ENCODE assay signal across 12 cellular contexts in genomic region chrX:134599173-134599914, GRCh38. TPM values are rescaled to one million over a fixed set of nuclear protein-coding genes. Genes with fewer than 3 reads are reported as not detected.
DNase-seq lines count a peak whose midpoint lies in the region; ATAC-seq, FAIRE-seq and TF ChIP-seq lines count a peak whose summit lies in the region.
"Had no signal": no experiment of that assay in that cellular context is flagged by ENCODE, and none has a peak within 500 bp of the region (broad histone marks: within the 10 kb centered on the region; RNA-seq: fewer than 3 reads in every experiment).

No MANE protein-coding gene starts in this region.

- no peaks in the 10 kb centered on the region for H3K79me2 ChIP-seq in PC-9 (ENCODE audit: low read depth)

- H3K4me3 ChIP-seq in PC-9, result no peak overlapping the region

- H3K9me3 Mint-ChIP-seq in activated naive CD8-positive, alpha-beta T cell (ENCODE audit: low read depth), result no peaks in the 10 kb centered on the region

- H3K4me2 ChIP-seq in PC-9, result no peak overlapping the region

- H3K9me2 ChIP-seq in PC-9 (ENCODE audit: insufficient read depth), result no peaks in the 10 kb centered on the region; the same call in 1 of the 2 replicates

- no peak for TF ChIP-seq CTCF in AG09319 (IDR thresholded peaks at IDR 0.05; ENCODE audit: low read depth, low read length)
- TF ChIP-seq CTCF in PC-9 (conservative IDR thresholded peaks at IDR 0.05), result no peak

- no peak overlapping the region for H3K27ac ChIP-seq in PC-9

- FAIRE-seq in GM19239 (lab: Jason Lieb, UNC), result peak; percentile 4
- FAIRE-seq: endometrium had no signal

- H3K27me3 ChIP-seq in PC-9 (ENCODE audit: insufficient read depth, low read depth), result no peaks in the 10 kb centered on the region

- H3F3A ChIP-seq in PC-9 (ENCODE audit: insufficient read depth, low read depth), result peaks cover 8% of the 10 kb centered on the region; the same call in 1 of the 2 replicates

- H3K36me3 Mint-ChIP-seq in activated naive CD8-positive, alpha-beta T cell, result peaks cover 2% of the 10 kb centered on the region

- H3K4me1 ChIP-seq in PC-9 (replicated peaks; ENCODE audit: insufficient read depth), result peaks cover 23% of the 10 kb centered on the region

- DNase-seq in AG09319 (ENCODE audit: extremely low read depth, low read depth), result peak; percentile 61
- DNase-seq in GM19239 (ENCODE audit: insufficient read length, low spot score), result no peak
- DNase-seq in sciatic nerve (ENCODE audit: low spot score), result no peak
- no peak for DNase-seq in PC-9
- DNase-seq in DMS153 treated with DMSO at 0.1 percent for 48 hours (lab: John Stamatoyannopoulos, UW; ENCODE audit: unreplicated experiment), result no peak
- no peak for DNase-seq in left colon
- DNase-seq: NCI-H2227 treated with DMSO at 0.1 percent for 48 hours, posterior cingulate gyrus had no signal

- H4K20me1 ChIP-seq in PC-9 (ENCODE audit: insufficient read depth), result no peaks in the 10 kb centered on the region

- peaks cover 9% of the 10 kb centered on the region for H3K27me3 Mint-ChIP-seq in activated naive CD8-positive, alpha-beta T cell

- H3K4me1 Mint-ChIP-seq in activated naive CD8-positive, alpha-beta T cell (ENCODE audit: low read depth), result peaks cover 7% of the 10 kb centered on the region

- no TSS peak for BruUV-seq in PC-9 (replicated peaks; lab: Mats Ljungman, UMichigan)

- CTCF ChIA-PET in PC-9 (lab: Charles Lee), result no interaction called here

- H3K36me3 ChIP-seq in PC-9 (ENCODE audit: low read depth), result no peaks in the 10 kb centered on the region

- peak overlapping the region; percentile 61 for H3K27ac Mint-ChIP-seq in activated naive CD8-positive, alpha-beta T cell
- H3K27ac Mint-ChIP-seq: activated T-helper 1 cell treated with anti-CD3 and anti-CD28 coated beads, Interleukin-12 subunit alpha, Interleukin-12 subunit beta, Interleukin-2, Interleukin-4 antibody, amounts not matched to agents 30 ng/mL and 10 ng/mL and 1 ng/mL, durations not matched to agents 14 hours and 24 hours and 36 hours had no signal

- H3K4me3 Mint-ChIP-seq in activated naive CD8-positive, alpha-beta T cell, result no peak overlapping the region
- H3K4me3 Mint-ChIP-seq: activated T-helper 1 cell treated with anti-CD3 and anti-CD28 coated beads, Interleukin-12 subunit alpha, Interleukin-12 subunit beta, Interleukin-2, Interleukin-4 antibody, amounts not matched to agents 30 ng/mL and 10 ng/mL and 1 ng/mL, durations not matched to agents 14 hours and 24 hours and 36 hours had no signal

- POLR2A ChIA-PET in PC-9 (lab: Charles Lee; ENCODE audit: unreplicated experiment), result no interaction called here

- peaks cover 5% of the 10 kb centered on the region for H3K9me3 ChIP-seq in PC-9 (ENCODE audit: insufficient read depth, low read depth)

- ATAC-seq in sciatic nerve (peak; percentile 82), GM21381 (IDR thresholded peaks at IDR 0.05; ENCODE audit: unreplicated experiment) (no peak), left colon (no peak)

- H2AFZ ChIP-seq in PC-9, result no peak overlapping the region

- intact Hi-C loops in sciatic nerve (cut with DNase I), result no loop called here
- intact Hi-C loops in PC-9 (cut with micrococcal nuclease; ENCODE audit: unreplicated experiment), result no loop called here
- intact Hi-C loops in left colon (cut with DNase I, micrococcal nuclease), result no loop called here

RNA-seq across cellular contexts. Expression of gene PLAC1, which starts 58.9 kb away (rescaled TPM):
- total RNA-seq in sciatic nerve, result not detected
- 0.58 and 2.1 TPM in 2 replicates for total RNA-seq in PC-9 (2021)
- not detected for total RNA-seq in left colon
- total RNA-seq: activated T-helper 1 cell treated with anti-CD3 and anti-CD28 coated beads, Interleukin-12 subunit alpha, Interleukin-12 subunit beta, Interleukin-2, Interleukin-4 antibody, amounts not matched to agents 30 ng/mL and 10 ng/mL and 1 ng/mL, durations not matched to agents 14 hours and 24 hours and 36 hours had no signal
